In genomic region chr17:78381601-78382168, GRCh38 we compare ENCODE assay signal across 8 cellular contexts. TPM values are rescaled to one million over a fixed set of nuclear protein-coding genes. Genes with fewer than 3 reads are reported as not detected.
A peak's percentile ranks its signal among the peaks of the same experiment; 100 is the strongest.
DNase-seq lines count a peak whose midpoint lies in the region; ATAC-seq, FAIRE-seq and TF ChIP-seq lines count a peak whose summit lies in the region.

No MANE protein-coding gene starts in this region.

- 92% methylated on average over 10 of the region's 11 CpGs for WGBS in mammary epithelial cell (ENCODE audit: low coverage, missing lambda C conversion rate)

- H3K27me3 Mint-ChIP-seq in activated CD4-positive, alpha-beta T cell treated with anti-CD3 and anti-CD28 coated beads for 36 hours = no peaks in the 10 kb centered on the region

- peaks cover 83% of the 10 kb centered on the region for H3K4me1 Mint-ChIP-seq in activated CD4-positive, alpha-beta T cell treated with anti-CD3 and anti-CD28 coated beads for 36 hours

- dilution Hi-C loops in mammary epithelial cell (cut with HindIII; ENCODE audit: low sequenced_read_pairs) = no loop called here

- peak overlapping the region; percentile 94 for H3K27ac Mint-ChIP-seq in activated CD4-positive, alpha-beta T cell treated with anti-CD3 and anti-CD28 coated beads for 36 hours

- H3K27ac ChIP-seq in fibroblast of lung (ENCODE audit: insufficient read depth, low read length) = peak overlapping the region; percentile 99
- no peak overlapping the region for H3K27ac ChIP-seq in mammary epithelial cell (ENCODE audit: insufficient read depth, low read depth, low read length)

- peak overlapping the region in 1 of 4 experiments; percentile 9 for H3K4me3 ChIP-seq in fibroblast of lung (replicated peaks in 1 of 4; ENCODE audit: control extremely low read depth in 1 of 4, insufficient read depth in 1 of 4, low read depth in 3 of 4, low read length in 4 of 4)
- H3K4me3 ChIP-seq in mammary epithelial cell (replicated peaks in 1 of 3; ENCODE audit: insufficient read depth in 1 of 3, low read depth in 2 of 3, low read length in 3 of 3) = no peak overlapping the region

- peaks cover 48% of the 10 kb centered on the region for H3K36me3 Mint-ChIP-seq in activated CD4-positive, alpha-beta T cell treated with anti-CD3 and anti-CD28 coated beads for 36 hours (ENCODE audit: low read depth)

- POLR2A ChIA-PET in activated CD4-positive, alpha-beta T cell treated with anti-CD3 and anti-CD28 coated beads for 36 hours (lab: Charles Lee) = interaction anchor here (0.7 to 4.1 kb wide), 6 partner anchors 22 to 403 kb away, joined by 3 to 64 read pairs (median 5); partner anchors contain the start of gene SOCS3

- H3K9ac ChIP-seq in fibroblast of lung (ENCODE audit: insufficient read depth, low read length) = no peak overlapping the region
- H3K9ac ChIP-seq in mammary epithelial cell (ENCODE audit: insufficient read depth, low read length) = no peak overlapping the region

- H3K27me3 ChIP-seq in fibroblast of lung (ENCODE audit: control insufficient read depth, insufficient read depth, low read length) (no peaks in the 10 kb centered on the region), mammary epithelial cell (ENCODE audit: insufficient read depth, low read length) (no peaks in the 10 kb centered on the region)

- BruUV-seq in mammary epithelial cell (replicated peaks; lab: Mats Ljungman, UMichigan) = no TSS peak

- H3K4me1 ChIP-seq in fibroblast of lung (ENCODE audit: control insufficient read depth, extremely low read depth, insufficient read depth, low read length) = peaks cover 48% of the 10 kb centered on the region
- H3K4me1 ChIP-seq in mammary epithelial cell (ENCODE audit: insufficient read depth, low read length) = peaks cover 44% of the 10 kb centered on the region

- peak; percentile 78 for DNase-seq in activated CD4-positive, alpha-beta T cell treated with anti-CD3 and anti-CD28 coated beads for 36 hours
- no peak for DNase-seq in activated CD4-positive, alpha-beta T cell treated with anti-CD3 and anti-CD28 coated beads for 1 hour
- peak; percentile 68 for DNase-seq in activated CD4-positive, alpha-beta T cell treated with anti-CD3 and anti-CD28 coated beads for 48 hours
- DNase-seq in fibroblast of lung (ENCODE audit: low read depth in 2 of 2) (peak in 1 of 2 donors; percentile 62), D721Med (ENCODE audit: insufficient read length, low spot score) (no peak), mammary epithelial cell (no peak)
- DNase-seq in stimulated activated CD8-positive, alpha-beta memory T cell treated with anti-CD3 and anti-CD28 coated beads, Interleukin-7, amount 100 ng/mL, for 4 hours (ENCODE audit: low read depth in 2 of 2) = peak; percentile 37 to 46

- no peak for FAIRE-seq in D721Med (lab: Jason Lieb, UNC)

- H3K79me2 ChIP-seq in fibroblast of lung (ENCODE audit: control insufficient read depth, insufficient read depth, low read length) = peaks cover 70% of the 10 kb centered on the region
- H3K79me2 ChIP-seq in mammary epithelial cell (ENCODE audit: insufficient read depth, low read length) = peaks cover 81% of the 10 kb centered on the region

- no peaks in the 10 kb centered on the region for H3K9me3 Mint-ChIP-seq in activated CD4-positive, alpha-beta T cell treated with anti-CD3 and anti-CD28 coated beads for 36 hours (ENCODE audit: low read depth)

- H3K4me3 Mint-ChIP-seq in activated CD4-positive, alpha-beta T cell treated with anti-CD3 and anti-CD28 coated beads for 36 hours = peak overlapping the region; percentile 88

- no peaks in the 10 kb centered on the region for H4K20me1 ChIP-seq in fibroblast of lung (ENCODE audit: control insufficient read depth, extremely low read depth, insufficient read depth, low read length)
- H4K20me1 ChIP-seq in mammary epithelial cell (ENCODE audit: insufficient read depth, low read length) = no peaks in the 10 kb centered on the region

- peaks cover 2% of the 10 kb centered on the region for H3K36me3 ChIP-seq in fibroblast of lung (ENCODE audit: control insufficient read depth, insufficient read depth, low read length)
- H3K36me3 ChIP-seq in mammary epithelial cell (ENCODE audit: insufficient read depth, low read length) = no peaks in the 10 kb centered on the region

- H2AFZ ChIP-seq in fibroblast of lung (ENCODE audit: low read length) (no peak overlapping the region), mammary epithelial cell (ENCODE audit: low read depth, low read length) (no peak overlapping the region)

- no peaks in the 10 kb centered on the region for H3K9me3 ChIP-seq in fibroblast of lung (ENCODE audit: control insufficient read depth, insufficient read depth, low read depth, low read length)
- no peaks in the 10 kb centered on the region for H3K9me3 ChIP-seq in mammary epithelial cell (replicated peaks; ENCODE audit: insufficient read depth, low read length)

- CTCF ChIA-PET in activated CD4-positive, alpha-beta T cell treated with anti-CD3 and anti-CD28 coated beads for 36 hours (lab: Charles Lee) = interaction anchor here (0.6 to 1.9 kb wide), 13 partner anchors 9 to 366 kb away, joined by 3 to 8 read pairs (median 3); no protein-coding TSS in a partner anchor
- CTCF ChIA-PET in mammary epithelial cell (lab: Charles Lee; ENCODE audit: low non-redundant PET) = no interaction called here

- intact Hi-C loops in activated CD4-positive, alpha-beta T cell treated with anti-CD3 and anti-CD28 coated beads for 36 hours (cut with DNase I, micrococcal nuclease) = loop anchor here (1.0 to 5.0 kb wide), 6 partner anchors 21 to 396 kb away; partner anchors contain the start of gene SOCS3 (in 1 of the 2)
- intact Hi-C loops in mammary epithelial cell (cut with micrococcal nuclease) = loop anchor here (5.0 kb wide), 1 partner anchor 214 kb away; the partner anchor contains the start of gene SYNGR2

- in situ Hi-C loops in mammary epithelial cell (cut with MboI; ENCODE audit: low sequenced_read_pairs in 2 of 2) = no loop called here

- TF ChIP-seq CTCF in fibroblast of lung (conservative IDR thresholded peaks at IDR 0.05 in 1 of 2, IDR thresholded peaks at IDR 0.05 in 1 of 2; ENCODE audit: low read depth in 1 of 2, low read length in 2 of 2) (no peak), D721Med (IDR thresholded peaks at IDR 0.05; ENCODE audit: insufficient read depth, missing control alignments) (no peak), mammary epithelial cell (conservative IDR thresholded peaks at IDR 0.05 in 1 of 2, IDR thresholded peaks at IDR 0.05 in 1 of 2; ENCODE audit: extremely low read depth in 1 of 2, insufficient read depth in 1 of 2, low read depth in 1 of 2, low read length in 2 of 2) (no peak)

- peak overlapping the region; percentile 55 for H3K4me2 ChIP-seq in fibroblast of lung (ENCODE audit: extremely low read depth, insufficient read depth, low read length)
- no peak overlapping the region for H3K4me2 ChIP-seq in mammary epithelial cell (ENCODE audit: insufficient read depth, low read depth, low read length)

- peak; percentile 53 for ATAC-seq in activated CD4-positive, alpha-beta T cell treated with anti-CD3 and anti-CD28 coated beads for 36 hours
- no peak for ATAC-seq in GM18909 (IDR thresholded peaks at IDR 0.05; ENCODE audit: poor library complexity, unreplicated experiment)

RNA-seq across cellular contexts. Expression of gene PGS1, which starts 3.2 kb away (rescaled TPM):
- total RNA-seq in activated CD4-positive, alpha-beta T cell treated with anti-CD3 and anti-CD28 coated beads for 36 hours = 10 to 100 TPM; 73.3 to 75.0 TPM
- total RNA-seq in fibroblast of lung (29.8 and 34.5 TPM in 2 replicates), mammary epithelial cell (10 to 100 TPM; 29.1 to 31.5 TPM)
- polyA plus RNA-seq in fibroblast of lung (21.7 and 22.4 TPM in 2 replicates), mammary epithelial cell (19.8 TPM)
- 16.6 and 21.3 TPM in 2 replicates for polyA plus RNA-seq in fibroblast of lung (2012)
- polyA minus RNA-seq in fibroblast of lung (ENCODE audit: low replicate concordance) (27.9 and 37.7 TPM in 2 replicates), mammary epithelial cell (29.9 TPM)

RNA-seq across cellular contexts. Expression of gene SOCS3, which starts 21.8 kb away (rescaled TPM):
- total RNA-seq in activated CD4-positive, alpha-beta T cell treated with anti-CD3 and anti-CD28 coated beads for 36 hours = 100 to 1,000 TPM; 150 to 162 TPM
- total RNA-seq in fibroblast of lung = 163 and 185 TPM in 2 replicates
- 52.6 and 87.8 TPM in 2 replicates for polyA plus RNA-seq in fibroblast of lung
- 59.6 and 94.1 TPM in 2 replicates for polyA plus RNA-seq in fibroblast of lung (2012)
- polyA minus RNA-seq in fibroblast of lung (ENCODE audit: low replicate concordance) = 48.9 and 50.2 TPM in 2 replicates
- total RNA-seq in mammary epithelial cell = 10 to 100 TPM in 1 of 2 donors, 1 to 10 TPM in 1; 4.3 to 24.7 TPM
- polyA plus RNA-seq in mammary epithelial cell = 3.5 TPM
- polyA minus RNA-seq in mammary epithelial cell = 1.8 TPM

Comparison
In these comparisons a context has a peak if more than half of its experiments do, and no peak if none do; other contexts are left out.
1. DNase-seq: peak in activated CD4-positive, alpha-beta T cell treated with anti-CD3 and anti-CD28 coated beads for 36 hours (single experiment), activated CD4-positive, alpha-beta T cell treated with anti-CD3 and anti-CD28 coated beads for 48 hours (single experiment) and stimulated activated CD8-positive, alpha-beta memory T cell treated with anti-CD3 and anti-CD28 coated beads, Interleukin-7, amount 100 ng/mL, for 4 hours (2 of 2); none in activated CD4-positive, alpha-beta T cell treated with anti-CD3 and anti-CD28 coated beads for 1 hour (single experiment), D721Med (single experiment) and mammary epithelial cell (single experiment).